Comparison of ENCODE assay signal across 10 cellular contexts in genomic region chr18:8800445-8800844, GRCh38.
A peak's percentile ranks its signal among the peaks of the same experiment; 100 is the strongest.
DNase-seq lines count a peak whose midpoint lies in the region; ATAC-seq, FAIRE-seq and TF ChIP-seq lines count a peak whose summit lies in the region.
"Had no signal": no experiment of that assay in that cellular context is flagged by ENCODE, and none has a peak within 500 bp of the region (broad histone marks: within the 10 kb centered on the region; RNA-seq: fewer than 3 reads in every experiment).

No MANE protein-coding gene starts in this region.

- H3K9me3 ChIP-seq in fibroblast of lung (ENCODE audit: control insufficient read depth, insufficient read depth, low read depth, low read length) (no peaks in the 10 kb centered on the region), pancreas (no peaks in the 10 kb centered on the region)

- H3K4me1 ChIP-seq in fibroblast of lung (ENCODE audit: control insufficient read depth, extremely low read depth, insufficient read depth, low read length): peaks cover 40% of the 10 kb centered on the region
- peaks cover 20 to 39% (median 28%) of the 10 kb centered on the region in 3 donors for H3K4me1 ChIP-seq in pancreas

- no peak overlapping the region for H3K27ac Mint-ChIP-seq in activated T-cell treated with anti-CD3 and anti-CD28 coated beads, Interleukin-2, amount 50 U/mL, for 24 hours
- H3K27ac Mint-ChIP-seq: activated naive CD8-positive, alpha-beta T cell had no signal

- peak overlapping the region; percentile 67 for H3K4me2 ChIP-seq in fibroblast of lung (ENCODE audit: extremely low read depth, insufficient read depth, low read length)

- POLR2A ChIA-PET in RWPE1 (lab: Yijun Ruan, JAX; ENCODE audit: low non-redundant PET): no interaction called here

- no peak overlapping the region for H3K4me3 Mint-ChIP-seq in activated T-cell treated with anti-CD3 and anti-CD28 coated beads, Interleukin-2, amount 50 U/mL, for 24 hours
- H3K4me3 Mint-ChIP-seq: activated naive CD8-positive, alpha-beta T cell had no signal

- no peaks in the 10 kb centered on the region for H3K36me3 Mint-ChIP-seq in activated T-cell treated with anti-CD3 and anti-CD28 coated beads, Interleukin-2, amount 50 U/mL, for 24 hours (ENCODE audit: low read depth)
- H3K36me3 Mint-ChIP-seq: activated naive CD8-positive, alpha-beta T cell had no signal

- peak overlapping the region in 2 of 4 experiments; percentile 0 to 32 for H3K4me3 ChIP-seq in fibroblast of lung (replicated peaks in 1 of 4; ENCODE audit: control extremely low read depth in 1 of 4, insufficient read depth in 1 of 4, low read depth in 3 of 4, low read length in 4 of 4)
- H3K4me3 ChIP-seq in pancreas: no peak overlapping the region

- H3K27ac ChIP-seq in RWPE1: peak overlapping the region; percentile 93
- peak overlapping the region; percentile 98 for H3K27ac ChIP-seq in fibroblast of lung (ENCODE audit: insufficient read depth, low read length)
- H3K27ac ChIP-seq in pancreas: peak overlapping the region; percentile 30 to 77 (median 64)

- CTCF ChIA-PET in RWPE1 (lab: Yijun Ruan, JAX): interaction anchor here (1.2 to 1.5 kb wide), 2 partner anchors 13 to 183 kb away, joined by 5 to 7 read pairs; no protein-coding TSS in a partner anchor

- no peaks in the 10 kb centered on the region for H4K20me1 ChIP-seq in fibroblast of lung (ENCODE audit: control insufficient read depth, extremely low read depth, insufficient read depth, low read length)

- peaks cover 13% of the 10 kb centered on the region for H3K36me3 ChIP-seq in fibroblast of lung (ENCODE audit: control insufficient read depth, insufficient read depth, low read length)
- H3K36me3 ChIP-seq in pancreas: no peaks in the 10 kb centered on the region

- TF ChIP-seq CTCF in RWPE1 (conservative IDR thresholded peaks at IDR 0.05; ENCODE audit: low read depth) (no peak), fibroblast of lung (conservative IDR thresholded peaks at IDR 0.05 in 1 of 2, IDR thresholded peaks at IDR 0.05 in 1 of 2; ENCODE audit: low read depth in 1 of 2, low read length in 2 of 2) (no peak), pancreas (IDR thresholded peaks at IDR 0.05) (no peak)

- WGBS in pancreas, 2 donors: 22 to 25% methylated on average over 9 of the region's 9 CpGs

- peaks cover 5% of the 10 kb centered on the region for H3K4me1 Mint-ChIP-seq in activated T-cell treated with anti-CD3 and anti-CD28 coated beads, Interleukin-2, amount 50 U/mL, for 24 hours (ENCODE audit: low read depth)

- H3K9me3 Mint-ChIP-seq in activated T-cell treated with anti-CD3 and anti-CD28 coated beads, Interleukin-2, amount 50 U/mL, for 24 hours: no peaks in the 10 kb centered on the region

- no peak overlapping the region for H2AFZ ChIP-seq in fibroblast of lung (ENCODE audit: low read length)

- H3K27me3 Mint-ChIP-seq in activated T-cell treated with anti-CD3 and anti-CD28 coated beads, Interleukin-2, amount 50 U/mL, for 24 hours: no peaks in the 10 kb centered on the region
- H3K27me3 Mint-ChIP-seq: activated naive CD8-positive, alpha-beta T cell had no signal

- DNase-seq in EL (peak; percentile 100), RWPE1 (ENCODE audit: low spot score) (peak; percentile 91), fibroblast of lung (ENCODE audit: low read depth in 2 of 2) (peak; percentile 97 to 100), pancreas (peak in 1 of 6 donors; percentile 35), DMS 273 treated with DMSO at 0.1 percent for 48 hours (lab: John Stamatoyannopoulos, UW) (no peak), COLO829 (ENCODE audit: low spot score) (no peak)
- DNase-seq in activated T-cell treated with anti-CD3 and anti-CD28 coated beads, Interleukin-2, amount 50 U/mL, for 24 hours: no peak
- DNase-seq in activated T-cell treated with anti-CD3 and anti-CD28 coated beads, Interleukin-2, amount 50 U/mL, for 1 hour: no peak
- DNase-seq: GF-D8 had no signal

- H3K9ac ChIP-seq in fibroblast of lung (ENCODE audit: insufficient read depth, low read length): peak overlapping the region; percentile 48

- intact Hi-C loops in pancreas (cut with DNase I): no loop called here

- H3K79me2 ChIP-seq in fibroblast of lung (ENCODE audit: control insufficient read depth, insufficient read depth, low read length): no peaks in the 10 kb centered on the region

- peak; percentile 54 to 73 (median 60) for ATAC-seq in pancreas

- no peak for FAIRE-seq in pancreas (lab: Jason Lieb, UNC)

- H3K27me3 ChIP-seq in fibroblast of lung (ENCODE audit: control insufficient read depth, insufficient read depth, low read length): no peaks in the 10 kb centered on the region
- H3K27me3 ChIP-seq in pancreas: no peaks in the 10 kb centered on the region

Comparison
In these comparisons a context has a peak if more than half of its experiments do, and no peak if none do; other contexts are left out.
1. DNase-seq: peak in EL (single experiment), RWPE1 (single experiment) and fibroblast of lung (2 of 2); none in activated T-cell treated with anti-CD3 and anti-CD28 coated beads, Interleukin-2, amount 50 U/mL, for 24 hours (single experiment), DMS 273 treated with DMSO at 0.1 percent for 48 hours (single experiment), activated T-cell treated with anti-CD3 and anti-CD28 coated beads, Interleukin-2, amount 50 U/mL, for 1 hour (single experiment) and COLO829 (single experiment).
2. Peak in every context shown above with its lines, with median percentiles within 50 percentile points of each other: H3K27ac ChIP-seq.